Comparison of ENCODE assay signal across 1 cellular context in the genomic region with DNA sequence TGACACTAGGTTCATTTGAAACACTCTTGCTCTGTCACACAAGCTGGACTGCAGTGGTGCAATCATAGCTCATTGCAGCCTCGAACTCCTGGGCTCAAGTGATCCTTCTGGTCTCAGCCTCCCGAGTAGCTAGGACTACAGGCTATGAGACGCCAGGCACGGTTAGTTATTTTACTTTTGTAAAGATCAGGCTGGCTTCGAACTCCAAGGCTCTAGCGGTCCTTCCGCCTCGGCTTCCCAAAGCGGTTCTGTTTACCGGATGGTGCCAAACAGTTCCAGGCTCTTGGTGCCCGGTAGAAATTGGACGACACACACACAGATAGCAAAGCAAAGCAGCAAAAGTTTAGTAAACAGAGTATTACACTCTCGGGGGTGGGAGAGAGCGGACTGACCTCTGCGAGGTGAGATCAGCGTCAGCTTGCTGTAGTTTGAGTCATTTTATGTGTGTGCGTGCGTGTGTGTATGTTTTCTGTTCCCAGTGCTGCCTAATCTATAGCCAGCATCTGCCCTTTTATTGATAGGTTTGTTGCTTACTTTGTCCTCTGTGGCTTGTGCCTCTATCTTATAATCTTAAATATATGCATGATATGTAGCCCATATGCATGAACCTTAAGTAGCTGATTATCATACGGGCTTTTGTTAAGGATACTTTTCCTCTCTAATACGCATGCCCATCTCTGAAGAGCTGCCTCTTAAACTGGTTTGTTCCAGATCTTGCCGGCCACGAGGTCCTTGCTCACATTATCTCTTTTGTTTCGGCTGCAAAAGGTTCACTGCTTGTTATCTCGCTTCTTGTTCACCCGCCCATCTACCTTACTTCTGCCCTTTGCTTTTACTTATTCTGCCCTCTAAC.
TF ChIP-seq lines count a peak whose summit lies in the region.

No MANE protein-coding gene starts in this region.

TF ChIP-seq in K562, 482 proteins besides CTCF, POLR2A, EP300 and RAD21 (continued from another document and continues in another):
- TF ChIP-seq, protein P1, sequence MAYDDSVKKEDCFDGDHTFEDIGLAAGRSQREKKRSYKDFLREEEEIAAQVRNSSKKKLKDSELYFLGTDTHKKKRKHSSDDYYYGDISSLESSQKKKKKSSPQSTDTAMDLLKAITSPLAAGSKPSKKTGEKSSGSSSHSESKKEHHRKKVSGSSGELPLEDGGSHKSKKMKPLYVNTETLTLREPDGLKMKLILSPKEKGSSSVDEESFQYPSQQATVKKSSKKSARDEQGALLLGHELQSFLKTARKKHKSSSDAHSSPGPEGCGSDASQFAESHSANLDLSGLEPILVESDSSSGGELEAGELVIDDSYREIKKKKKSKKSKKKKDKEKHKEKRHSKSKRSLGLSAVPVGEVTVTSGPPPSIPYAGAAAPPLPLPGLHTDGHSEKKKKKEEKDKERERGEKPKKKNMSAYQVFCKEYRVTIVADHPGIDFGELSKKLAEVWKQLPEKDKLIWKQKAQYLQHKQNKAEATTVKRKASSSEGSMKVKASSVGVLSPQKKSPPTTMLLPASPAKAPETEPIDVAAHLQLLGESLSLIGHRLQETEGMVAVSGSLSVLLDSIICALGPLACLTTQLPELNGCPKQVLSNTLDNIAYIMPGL (CRISPR knock-in tag; IDR thresholded peaks at IDR 0.05), result no peak
- TF ChIP-seq, protein P2, sequence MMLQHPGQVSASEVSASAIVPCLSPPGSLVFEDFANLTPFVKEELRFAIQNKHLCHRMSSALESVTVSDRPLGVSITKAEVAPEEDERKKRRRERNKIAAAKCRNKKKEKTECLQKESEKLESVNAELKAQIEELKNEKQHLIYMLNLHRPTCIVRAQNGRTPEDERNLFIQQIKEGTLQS (IDR thresholded peaks at IDR 0.05), result peak; percentile 93
- TF ChIP-seq, protein P2 (CRISPR knock-in tag; conservative IDR thresholded peaks at IDR 0.05), result 0 out of 2 replicates have a peak, but pooled peaks have one; percentile 8
- peak; percentile 82 for TF ChIP-seq TAF1 (IDR thresholded peaks at IDR 0.05; ENCODE audit: control insufficient read depth, extremely low read depth, insufficient read depth, low read length, severe bottlenecking)
- no peak for TF ChIP-seq RAD51 (IDR thresholded peaks at IDR 0.05; ENCODE audit: borderline replicate concordance, low read depth)
- no peak; the same call in 1 of the 2 replicates for TF ChIP-seq SMC3 (conservative IDR thresholded peaks at IDR 0.05; ENCODE audit: insufficient read depth, low read depth, low read length)
- TF ChIP-seq, protein P3, sequence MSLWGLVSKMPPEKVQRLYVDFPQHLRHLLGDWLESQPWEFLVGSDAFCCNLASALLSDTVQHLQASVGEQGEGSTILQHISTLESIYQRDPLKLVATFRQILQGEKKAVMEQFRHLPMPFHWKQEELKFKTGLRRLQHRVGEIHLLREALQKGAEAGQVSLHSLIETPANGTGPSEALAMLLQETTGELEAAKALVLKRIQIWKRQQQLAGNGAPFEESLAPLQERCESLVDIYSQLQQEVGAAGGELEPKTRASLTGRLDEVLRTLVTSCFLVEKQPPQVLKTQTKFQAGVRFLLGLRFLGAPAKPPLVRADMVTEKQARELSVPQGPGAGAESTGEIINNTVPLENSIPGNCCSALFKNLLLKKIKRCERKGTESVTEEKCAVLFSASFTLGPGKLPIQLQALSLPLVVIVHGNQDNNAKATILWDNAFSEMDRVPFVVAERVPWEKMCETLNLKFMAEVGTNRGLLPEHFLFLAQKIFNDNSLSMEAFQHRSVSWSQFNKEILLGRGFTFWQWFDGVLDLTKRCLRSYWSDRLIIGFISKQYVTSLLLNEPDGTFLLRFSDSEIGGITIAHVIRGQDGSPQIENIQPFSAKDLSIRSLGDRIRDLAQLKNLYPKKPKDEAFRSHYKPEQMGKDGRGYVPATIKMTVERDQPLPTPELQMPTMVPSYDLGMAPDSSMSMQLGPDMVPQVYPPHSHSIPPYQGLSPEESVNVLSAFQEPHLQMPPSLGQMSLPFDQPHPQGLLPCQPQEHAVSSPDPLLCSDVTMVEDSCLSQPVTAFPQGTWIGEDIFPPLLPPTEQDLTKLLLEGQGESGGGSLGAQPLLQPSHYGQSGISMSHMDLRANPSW (CRISPR knock-in tag; IDR thresholded peaks at IDR 0.05), result no peak
- no peak for TF ChIP-seq TBP (optimal IDR thresholded peaks at IDR 0.05; ENCODE audit: low read depth, low read length)
- peak in 1 of 2 experiments; percentile 75; a peak in 2 of 4 replicates for TF ChIP-seq HDAC1 (IDR thresholded peaks at IDR 0.05)
- TF ChIP-seq KDM1A (IDR thresholded peaks at IDR 0.05), result peak in 1 of 2 experiments; percentile 58; a peak in 1 of 4 replicates
- no peak for TF ChIP-seq PPARD (CRISPR knock-in tag; IDR thresholded peaks at IDR 0.05)
- no peak for TF ChIP-seq KAT8 (IDR thresholded peaks at IDR 0.05; ENCODE audit: low read depth)
- TF ChIP-seq DDX20 (tag; IDR thresholded peaks at IDR 0.05; ENCODE audit: low read depth), result no peak
- 0 out of 2 replicates have a peak, but pooled peaks have one; percentile 32 for TF ChIP-seq RUNX1 (IDR thresholded peaks at IDR 0.05; ENCODE audit: low read depth)
- TF ChIP-seq, protein P4, sequence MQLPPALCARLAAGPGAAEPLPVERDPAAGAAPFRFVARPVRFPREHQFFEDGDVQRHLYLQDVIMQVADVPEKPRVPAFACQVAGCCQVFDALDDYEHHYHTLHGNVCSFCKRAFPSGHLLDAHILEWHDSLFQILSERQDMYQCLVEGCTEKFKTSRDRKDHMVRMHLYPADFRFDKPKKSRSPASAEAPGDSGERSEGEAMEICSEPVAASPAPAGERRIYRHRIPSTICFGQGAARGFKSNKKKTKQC (CRISPR knock-in tag; IDR thresholded peaks at IDR 0.05), result no peak
- TF ChIP-seq, protein P5, sequence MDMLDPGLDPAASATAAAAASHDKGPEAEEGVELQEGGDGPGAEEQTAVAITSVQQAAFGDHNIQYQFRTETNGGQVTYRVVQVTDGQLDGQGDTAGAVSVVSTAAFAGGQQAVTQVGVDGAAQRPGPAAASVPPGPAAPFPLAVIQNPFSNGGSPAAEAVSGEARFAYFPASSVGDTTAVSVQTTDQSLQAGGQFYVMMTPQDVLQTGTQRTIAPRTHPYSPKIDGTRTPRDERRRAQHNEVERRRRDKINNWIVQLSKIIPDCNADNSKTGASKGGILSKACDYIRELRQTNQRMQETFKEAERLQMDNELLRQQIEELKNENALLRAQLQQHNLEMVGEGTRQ (CRISPR knock-in tag; IDR thresholded peaks at IDR 0.05), result no peak
- no peak for TF ChIP-seq HDAC6 (IDR thresholded peaks at IDR 0.05; ENCODE audit: low read depth, low read length)
- TF ChIP-seq HDAC2 (IDR thresholded peaks at IDR 0.05), result peak; percentile 60
- TF ChIP-seq, protein P6, sequence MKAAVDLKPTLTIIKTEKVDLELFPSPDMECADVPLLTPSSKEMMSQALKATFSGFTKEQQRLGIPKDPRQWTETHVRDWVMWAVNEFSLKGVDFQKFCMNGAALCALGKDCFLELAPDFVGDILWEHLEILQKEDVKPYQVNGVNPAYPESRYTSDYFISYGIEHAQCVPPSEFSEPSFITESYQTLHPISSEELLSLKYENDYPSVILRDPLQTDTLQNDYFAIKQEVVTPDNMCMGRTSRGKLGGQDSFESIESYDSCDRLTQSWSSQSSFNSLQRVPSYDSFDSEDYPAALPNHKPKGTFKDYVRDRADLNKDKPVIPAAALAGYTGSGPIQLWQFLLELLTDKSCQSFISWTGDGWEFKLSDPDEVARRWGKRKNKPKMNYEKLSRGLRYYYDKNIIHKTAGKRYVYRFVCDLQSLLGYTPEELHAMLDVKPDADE (conservative IDR thresholded peaks at IDR 0.05; ENCODE audit: control insufficient read depth, low read depth, low read length), result no peak; the same call in 1 of the 2 replicates
- TF ChIP-seq CC2D1A (IDR thresholded peaks at IDR 0.05), result peak; percentile 59
- TF ChIP-seq ZNF174 (CRISPR knock-in tag; IDR thresholded peaks at IDR 0.05), result no peak
- 0 out of 2 replicates have a peak, but pooled peaks have one; percentile 91 for TF ChIP-seq MED1 (CRISPR knock-in tag; IDR thresholded peaks at IDR 0.05; ENCODE audit: borderline replicate concordance)
- peak; percentile 33; the same call in 1 of the 2 replicates for TF ChIP-seq MEF2D (tag; conservative IDR thresholded peaks at IDR 0.05; ENCODE audit: low read depth)
- TF ChIP-seq HIVEP1 (CRISPR knock-in tag; IDR thresholded peaks at IDR 0.05), result no peak
- TF ChIP-seq ZNF146 (CRISPR knock-in tag; IDR thresholded peaks at IDR 0.05; ENCODE audit: unreplicated experiment), result no peak
- TF ChIP-seq, protein P7, sequence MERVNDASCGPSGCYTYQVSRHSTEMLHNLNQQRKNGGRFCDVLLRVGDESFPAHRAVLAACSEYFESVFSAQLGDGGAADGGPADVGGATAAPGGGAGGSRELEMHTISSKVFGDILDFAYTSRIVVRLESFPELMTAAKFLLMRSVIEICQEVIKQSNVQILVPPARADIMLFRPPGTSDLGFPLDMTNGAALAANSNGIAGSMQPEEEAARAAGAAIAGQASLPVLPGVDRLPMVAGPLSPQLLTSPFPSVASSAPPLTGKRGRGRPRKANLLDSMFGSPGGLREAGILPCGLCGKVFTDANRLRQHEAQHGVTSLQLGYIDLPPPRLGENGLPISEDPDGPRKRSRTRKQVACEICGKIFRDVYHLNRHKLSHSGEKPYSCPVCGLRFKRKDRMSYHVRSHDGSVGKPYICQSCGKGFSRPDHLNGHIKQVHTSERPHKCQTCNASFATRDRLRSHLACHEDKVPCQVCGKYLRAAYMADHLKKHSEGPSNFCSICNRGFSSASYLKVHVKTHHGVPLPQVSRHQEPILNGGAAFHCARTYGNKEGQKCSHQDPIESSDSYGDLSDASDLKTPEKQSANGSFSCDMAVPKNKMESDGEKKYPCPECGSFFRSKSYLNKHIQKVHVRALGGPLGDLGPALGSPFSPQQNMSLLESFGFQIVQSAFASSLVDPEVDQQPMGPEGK (CRISPR knock-in tag; IDR thresholded peaks at IDR 0.05; ENCODE audit: borderline replicate concordance), result no peak; the same call in 1 of the 2 replicates
- TF ChIP-seq, protein P8, sequence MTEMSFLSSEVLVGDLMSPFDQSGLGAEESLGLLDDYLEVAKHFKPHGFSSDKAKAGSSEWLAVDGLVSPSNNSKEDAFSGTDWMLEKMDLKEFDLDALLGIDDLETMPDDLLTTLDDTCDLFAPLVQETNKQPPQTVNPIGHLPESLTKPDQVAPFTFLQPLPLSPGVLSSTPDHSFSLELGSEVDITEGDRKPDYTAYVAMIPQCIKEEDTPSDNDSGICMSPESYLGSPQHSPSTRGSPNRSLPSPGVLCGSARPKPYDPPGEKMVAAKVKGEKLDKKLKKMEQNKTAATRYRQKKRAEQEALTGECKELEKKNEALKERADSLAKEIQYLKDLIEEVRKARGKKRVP (CRISPR knock-in tag; IDR thresholded peaks at IDR 0.05), result no peak
- 0 out of 4 replicates have a peak, but pooled peaks of 1 of the 2 experiments have one; percentile 52 for TF ChIP-seq FOXA3 (CRISPR knock-in tag; conservative IDR thresholded peaks at IDR 0.05 in 1 of 2, IDR thresholded peaks at IDR 0.05 in 1 of 2)
- TF ChIP-seq, protein P9, sequence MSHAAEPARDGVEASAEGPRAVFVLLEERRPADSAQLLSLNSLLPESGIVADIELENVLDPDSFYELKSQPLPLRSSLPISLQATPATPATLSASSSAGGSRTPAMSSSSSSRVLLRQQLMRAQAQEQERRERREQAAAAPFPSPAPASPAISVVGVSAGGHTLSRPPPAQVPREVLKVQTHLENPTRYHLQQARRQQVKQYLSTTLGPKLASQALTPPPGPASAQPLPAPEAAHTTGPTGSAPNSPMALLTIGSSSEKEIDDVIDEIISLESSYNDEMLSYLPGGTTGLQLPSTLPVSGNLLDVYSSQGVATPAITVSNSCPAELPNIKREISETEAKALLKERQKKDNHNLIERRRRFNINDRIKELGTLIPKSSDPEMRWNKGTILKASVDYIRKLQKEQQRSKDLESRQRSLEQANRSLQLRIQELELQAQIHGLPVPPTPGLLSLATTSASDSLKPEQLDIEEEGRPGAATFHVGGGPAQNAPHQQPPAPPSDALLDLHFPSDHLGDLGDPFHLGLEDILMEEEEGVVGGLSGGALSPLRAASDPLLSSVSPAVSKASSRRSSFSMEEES (CRISPR knock-in tag; IDR thresholded peaks at IDR 0.05), result no peak; the same call in 1 of the 2 replicates
- TF ChIP-seq ZFP30 (CRISPR knock-in tag; IDR thresholded peaks at IDR 0.05; ENCODE audit: borderline replicate concordance), result no peak
- TF ChIP-seq, protein P10, sequence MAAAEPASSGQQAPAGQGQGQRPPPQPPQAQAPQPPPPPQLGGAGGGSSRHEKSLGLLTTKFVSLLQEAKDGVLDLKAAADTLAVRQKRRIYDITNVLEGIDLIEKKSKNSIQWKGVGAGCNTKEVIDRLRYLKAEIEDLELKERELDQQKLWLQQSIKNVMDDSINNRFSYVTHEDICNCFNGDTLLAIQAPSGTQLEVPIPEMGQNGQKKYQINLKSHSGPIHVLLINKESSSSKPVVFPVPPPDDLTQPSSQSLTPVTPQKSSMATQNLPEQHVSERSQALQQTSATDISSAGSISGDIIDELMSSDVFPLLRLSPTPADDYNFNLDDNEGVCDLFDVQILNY (CRISPR knock-in tag; IDR thresholded peaks at IDR 0.05), result no peak
- no peak for TF ChIP-seq KLF1 (tag; IDR thresholded peaks at IDR 0.05)
- TF ChIP-seq, protein P11, sequence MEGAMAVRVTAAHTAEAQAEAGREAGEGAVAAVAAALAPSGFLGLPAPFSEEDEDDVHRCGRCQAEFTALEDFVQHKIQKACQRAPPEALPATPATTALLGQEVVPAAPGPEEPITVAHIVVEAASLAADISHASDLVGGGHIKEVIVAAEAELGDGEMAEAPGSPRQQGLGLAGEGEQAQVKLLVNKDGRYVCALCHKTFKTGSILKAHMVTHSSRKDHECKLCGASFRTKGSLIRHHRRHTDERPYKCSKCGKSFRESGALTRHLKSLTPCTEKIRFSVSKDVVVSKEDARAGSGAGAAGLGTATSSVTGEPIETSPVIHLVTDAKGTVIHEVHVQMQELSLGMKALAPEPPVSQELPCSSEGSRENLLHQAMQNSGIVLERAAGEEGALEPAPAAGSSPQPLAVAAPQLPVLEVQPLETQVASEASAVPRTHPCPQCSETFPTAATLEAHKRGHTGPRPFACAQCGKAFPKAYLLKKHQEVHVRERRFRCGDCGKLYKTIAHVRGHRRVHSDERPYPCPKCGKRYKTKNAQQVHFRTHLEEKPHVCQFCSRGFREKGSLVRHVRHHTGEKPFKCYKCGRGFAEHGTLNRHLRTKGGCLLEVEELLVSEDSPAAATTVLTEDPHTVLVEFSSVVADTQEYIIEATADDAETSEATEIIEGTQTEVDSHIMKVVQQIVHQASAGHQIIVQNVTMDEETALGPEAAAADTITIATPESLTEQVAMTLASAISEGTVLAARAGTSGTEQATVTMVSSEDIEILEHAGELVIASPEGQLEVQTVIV (CRISPR knock-in tag; IDR thresholded peaks at IDR 0.05; ENCODE audit: borderline replicate concordance), result peak; percentile 78; the same call in 1 of the 2 replicates
- no peak for TF ChIP-seq SMARCB1 (IDR thresholded peaks at IDR 0.05; ENCODE audit: insufficient read length, low read depth)
